ENCODE assay signal across 7 cellular contexts in the genomic region with DNA sequence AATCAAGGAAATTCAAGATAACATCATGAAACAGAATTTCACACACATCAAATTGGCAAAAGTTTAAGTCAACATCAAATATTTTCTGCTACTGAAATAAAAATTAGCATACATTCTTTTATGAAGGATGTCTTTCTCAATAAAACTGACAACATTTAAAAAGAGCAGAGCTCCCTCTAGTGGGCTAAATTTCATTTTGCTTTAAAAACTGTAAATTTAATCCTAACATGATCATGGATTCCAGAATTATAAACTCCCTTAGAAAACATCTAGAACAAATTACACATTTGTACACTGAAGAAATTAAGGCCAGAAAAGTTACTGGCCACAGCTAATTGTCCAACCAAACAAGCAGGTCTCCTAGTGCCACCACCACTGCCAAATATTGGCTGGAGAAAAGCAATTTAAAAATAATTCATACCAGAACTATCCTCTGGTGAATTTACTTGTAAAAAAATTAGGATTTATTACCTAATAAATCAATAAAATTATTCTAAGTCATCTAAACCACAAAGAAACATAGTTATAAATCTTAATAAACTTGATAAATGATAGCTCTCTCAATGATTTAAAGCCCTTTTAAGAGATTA. TPM values are rescaled to one million over a fixed set of nuclear protein-coding genes. Genes with fewer than 3 reads are reported as not detected.
DNase-seq lines count a peak whose midpoint lies in the region; ATAC-seq, FAIRE-seq and TF ChIP-seq lines count a peak whose summit lies in the region.

No MANE protein-coding gene starts in this region.

- no peak overlapping the region for H2AFZ ChIP-seq in K562 (ENCODE audit: low read depth, low read length)

- peak; percentile 65 for DNase-seq in KBM-7
- peak in 1 of 4 experiments; percentile 42 for DNase-seq in K562 (ENCODE audit: extremely low read depth in 1 of 4, low spot score in 3 of 4)
- DNase-seq in lung microvascular endothelial cell (ENCODE audit: low read depth in 2 of 2), result peak; percentile 46 to 66
- DNase-seq in HEK293T (ENCODE audit: extremely low spot score), result no peak
- no peak for DNase-seq in epidermal melanocyte (ENCODE audit: insufficient read length, low spot score)

- no peaks in the 10 kb centered on the region for H3K4me1 ChIP-seq in DOHH2 (ENCODE audit: control insufficient read depth, low read length)
- peaks cover 5 to 10% of the 10 kb centered on the region in 2 experiments; a peak in 2 of 5 replicates for H3K4me1 ChIP-seq in K562 (replicated peaks in 1 of 2; ENCODE audit: control insufficient read depth in 2 of 2, insufficient read depth in 2 of 2, low read length in 2 of 2)

- intact Hi-C loops in K562 (cut with micrococcal nuclease), result loop anchor here (2.0 kb wide), 1 partner anchor 854 kb away; no protein-coding TSS in a partner anchor

- no peaks in the 10 kb centered on the region for H4K20me1 ChIP-seq in DOHH2 (ENCODE audit: control insufficient read depth, insufficient read depth, low read depth, low read length)
- no peaks in the 10 kb centered on the region; the same call in 1 of the 2 replicates for H4K20me1 ChIP-seq in K562 (replicated peaks; ENCODE audit: control insufficient read depth, insufficient read depth, low read length)

- no peaks in the 10 kb centered on the region for H3K9me2 ChIP-seq in DOHH2 (replicated peaks; ENCODE audit: control insufficient read depth, low read length)

- H3K36me3 ChIP-seq in DOHH2 (ENCODE audit: control insufficient read depth, low read length) (peaks cover 10% of the 10 kb centered on the region; the same call in 1 of the 2 replicates), K562 (ENCODE audit: control insufficient read depth, insufficient read depth, low read length) (0 out of 3 replicates have a peak, but pooled peaks cover 3% of the 10 kb centered on the region)

- BruUV-seq in K562 (replicated peaks; lab: Mats Ljungman, UMichigan), result no TSS peak

- H3K4me2 ChIP-seq in DOHH2 (ENCODE audit: low read length), result no peak overlapping the region
- H3K4me2 ChIP-seq in K562 (ENCODE audit: insufficient read depth, low read length), result no peak overlapping the region

- H3K9ac ChIP-seq in K562 (ENCODE audit: insufficient read depth in 1 of 2, low read depth in 2 of 2, low read length in 2 of 2), result no peak overlapping the region

- H3K9me1 ChIP-seq in K562 (ENCODE audit: control insufficient read depth, insufficient read depth, low read length), result no peaks in the 10 kb centered on the region

- in situ Hi-C loops in KBM-7 (cut with MboI; ENCODE audit: low pct_unique_long_range_greater_than_20kb, low sequenced_read_pairs) (loop anchor here (25.0 kb wide), 1 partner anchor 857 kb away; no protein-coding TSS in a partner anchor), K562 (cut with MboI) (no loop called here)

- peak; percentile 75 for TF ChIP-seq CTCF in DOHH2 (IDR thresholded peaks at IDR 0.05; ENCODE audit: low read depth, low read length, poor library complexity, severe bottlenecking)
- TF ChIP-seq CTCF in K562 (IDR thresholded peaks at IDR 0.05 in 2 of 3, conservative IDR thresholded peaks at IDR 0.05 in 1 of 3; ENCODE audit: insufficient read depth in 2 of 3, low read depth in 1 of 3, low read length in 3 of 3), result peak in 2 of 3 experiments; percentile 13 to 60; a peak in 4 of 6 replicates

- H3F3A ChIP-seq in DOHH2 (ENCODE audit: control insufficient read depth, insufficient read depth), result 0 out of 2 replicates have a peak, but pooled peaks cover 5% of the 10 kb centered on the region

- TF ChIP-seq POLR2A in K562 (conservative IDR thresholded peaks at IDR 0.05), result no peak

- H3K79me2 ChIP-seq in DOHH2 (ENCODE audit: control insufficient read depth, low read length) (peaks cover 28% of the 10 kb centered on the region), K562 (ENCODE audit: control insufficient read depth, insufficient read depth, low read length) (peaks cover 31% of the 10 kb centered on the region)

- CTCF ChIA-PET in K562 (lab: Yijun Ruan, JAX; ENCODE audit: low intra/inter-chr PET ratio) (interaction anchor here (0.8 kb wide), 1 partner anchor 855 kb away, joined by 3 read pairs; no protein-coding TSS in a partner anchor), HEK293T (lab: Yijun Ruan, JAX) (interaction anchor here (0.5 to 1.9 kb wide), 8 partner anchors 11 to 858 kb away, joined by 3 to 7 read pairs (median 4); a partner anchor contains a TSS)

- H3K27me3 ChIP-seq in DOHH2 (ENCODE audit: control insufficient read depth, low read length), result no peaks in the 10 kb centered on the region
- no peaks in the 10 kb centered on the region for H3K27me3 ChIP-seq in K562 (ENCODE audit: control insufficient read depth in 2 of 2, insufficient read depth in 2 of 2, low read length in 2 of 2)

- H3K27ac ChIP-seq in DOHH2 (ENCODE audit: low read depth, low read length), result no peak overlapping the region
- no peak overlapping the region for H3K27ac ChIP-seq in K562 (ENCODE audit: extremely low read depth, low read depth, low read length)

- ATAC-seq in K562 (no peak), GM18858 (IDR thresholded peaks at IDR 0.05; ENCODE audit: unreplicated experiment) (no peak)

- no peak overlapping the region for H3K4me3 ChIP-seq in DOHH2 (ENCODE audit: low read length)
- no peak overlapping the region for H3K4me3 ChIP-seq in K562

- TF ChIP-seq EP300 in K562 (IDR thresholded peaks at IDR 0.05; ENCODE audit: low read length), result no peak

- FAIRE-seq in K562 (lab: Jason Lieb, UNC), result peak; percentile 56

- TF ChIP-seq RAD21 in K562 (CRISPR knock-in tag; conservative IDR thresholded peaks at IDR 0.05 in 1 of 2, IDR thresholded peaks at IDR 0.05 in 1 of 2), result peak; percentile 23 to 27; a peak in 1 of 4 replicates

- H3K9me3 ChIP-seq in DOHH2 (ENCODE audit: control insufficient read depth, insufficient read depth, low read length), result no peaks in the 10 kb centered on the region
- H3K9me3 ChIP-seq in K562 (replicated peaks; ENCODE audit: control insufficient read depth, insufficient read depth, low read depth, low read length), result no peaks in the 10 kb centered on the region

- POLR2A ChIA-PET in K562 (lab: Yijun Ruan, JAX) (interaction anchor here (1.1 kb wide), 1 partner anchor 9 kb away, joined by 3 read pairs; no protein-coding TSS in a partner anchor), HEK293T (lab: Yijun Ruan, JAX) (no interaction called here)

TF ChIP-seq in K562, 482 proteins besides CTCF, POLR2A, EP300 and RAD21:
- TF ChIP-seq, protein P1, sequence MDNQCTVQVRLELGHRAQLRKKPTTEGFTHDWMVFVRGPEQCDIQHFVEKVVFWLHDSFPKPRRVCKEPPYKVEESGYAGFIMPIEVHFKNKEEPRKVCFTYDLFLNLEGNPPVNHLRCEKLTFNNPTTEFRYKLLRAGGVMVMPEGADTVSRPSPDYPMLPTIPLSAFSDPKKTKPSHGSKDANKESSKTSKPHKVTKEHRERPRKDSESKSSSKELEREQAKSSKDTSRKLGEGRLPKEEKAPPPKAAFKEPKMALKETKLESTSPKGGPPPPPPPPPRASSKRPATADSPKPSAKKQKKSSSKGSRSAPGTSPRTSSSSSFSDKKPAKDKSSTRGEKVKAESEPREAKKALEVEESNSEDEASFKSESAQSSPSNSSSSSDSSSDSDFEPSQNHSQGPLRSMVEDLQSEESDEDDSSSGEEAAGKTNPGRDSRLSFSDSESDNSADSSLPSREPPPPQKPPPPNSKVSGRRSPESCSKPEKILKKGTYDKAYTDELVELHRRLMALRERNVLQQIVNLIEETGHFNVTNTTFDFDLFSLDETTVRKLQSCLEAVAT (IDR thresholded peaks at IDR 0.05), result no peak
- TF ChIP-seq SMAD3 (CRISPR knock-in tag; conservative IDR thresholded peaks at IDR 0.05), result no peak
- TF ChIP-seq MAFG (tag; conservative IDR thresholded peaks at IDR 0.05), result 0 out of 2 replicates have a peak, but pooled peaks have one; percentile 5

TF ChIP-seq in HEK293T, 16 proteins besides CTCF, POLR2A, EP300 and RAD21:
- TF ChIP-seq, protein P2, sequence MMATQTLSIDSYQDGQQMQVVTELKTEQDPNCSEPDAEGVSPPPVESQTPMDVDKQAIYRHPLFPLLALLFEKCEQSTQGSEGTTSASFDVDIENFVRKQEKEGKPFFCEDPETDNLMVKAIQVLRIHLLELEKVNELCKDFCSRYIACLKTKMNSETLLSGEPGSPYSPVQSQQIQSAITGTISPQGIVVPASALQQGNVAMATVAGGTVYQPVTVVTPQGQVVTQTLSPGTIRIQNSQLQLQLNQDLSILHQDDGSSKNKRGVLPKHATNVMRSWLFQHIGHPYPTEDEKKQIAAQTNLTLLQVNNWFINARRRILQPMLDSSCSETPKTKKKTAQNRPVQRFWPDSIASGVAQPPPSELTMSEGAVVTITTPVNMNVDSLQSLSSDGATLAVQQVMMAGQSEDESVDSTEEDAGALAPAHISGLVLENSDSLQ (IDR thresholded peaks at IDR 0.05), result no peak
- TF ChIP-seq CTBP1 (IDR thresholded peaks at IDR 0.05; ENCODE audit: borderline replicate concordance) (no peak), LEF1 (IDR thresholded peaks at IDR 0.05; ENCODE audit: borderline replicate concordance) (no peak), BHLHE40 (IDR thresholded peaks at IDR 0.05; ENCODE audit: borderline replicate concordance) (no peak)

RNA-seq across cellular contexts. Expression of a gene that starts 31.2 kb away (rescaled TPM):
- 36.2 and 58.4 TPM in 2 replicates for total RNA-seq in K562 (2011; cell fraction: chromatin; rRNA removed; ENCODE audit: low replicate concordance)
- 22.7 and 25.7 TPM in 2 replicates for total RNA-seq in K562 (2011; cell fraction: nucleolus; rRNA removed)
- 32.1 and 35.7 TPM in 2 replicates for total RNA-seq in K562 (2011; cell fraction: nucleoplasm; rRNA removed)
- total RNA-seq in K562 (2014; rRNA removed) (33.2 and 39.1 TPM in 2 replicates), K562 (2014; rRNA removed; fragmentation: Illumina TruSeq; extraction: Trizol) (45.7 and 54.6 TPM in 2 replicates), K562 (2015; rRNA removed; fragmentation: Illumina TruSeq; extraction: Trizol) (35.1 and 36.0 TPM in 2 replicates), K562 (2021) (41.6 and 43.2 TPM in 2 replicates), lung microvascular endothelial cell (1.6 and 5.9 TPM in 2 replicates)
- polyA plus RNA-seq in K562 (2011; rRNA removed) (63.2 and 67.2 TPM in 2 replicates), K562 (2014; fragmentation: Illumina TruSeq; extraction: Trizol) (47.6 and 53.1 TPM in 2 replicates), K562 (2014; fragmentation: Nextera tagmentation; extraction: Ambion mirVana) (10 to 100 TPM; 44.5 to 44.6 TPM), K562 (2014; rRNA removed) (43.3 and 46.1 TPM in 2 replicates)
- polyA plus RNA-seq in K562 (2011; cell fraction: cytosol; rRNA removed), result 19.3 and 34.2 TPM in 2 replicates
- polyA plus RNA-seq in K562 (2011; cell fraction: nucleus; rRNA removed), result 31.1 and 51.3 TPM in 2 replicates
- polyA plus RNA-seq in K562 (2012), result 28.8 and 31.0 TPM in 2 replicates
- 64.3 and 84.3 TPM in 2 replicates for polyA minus RNA-seq in K562 (2011; rRNA and poly(A)+ RNA removed)
- 28.2 and 32.4 TPM in 2 replicates for polyA minus RNA-seq in K562 (2011; cell fraction: cytosol; rRNA and poly(A)+ RNA removed)
- polyA minus RNA-seq in K562 (2011; cell fraction: nucleus; rRNA and poly(A)+ RNA removed), result 47.0 and 86.0 TPM in 2 replicates

Comparison
In these comparisons a context has a peak if more than half of its experiments do, and no peak if none do; other contexts are left out.
1. DNase-seq: peak in KBM-7 (single experiment) and lung microvascular endothelial cell (2 of 2); none in HEK293T (single experiment) and epidermal melanocyte (single experiment).